ENCODE assay signal across 9 cellular contexts in the genomic region with DNA sequence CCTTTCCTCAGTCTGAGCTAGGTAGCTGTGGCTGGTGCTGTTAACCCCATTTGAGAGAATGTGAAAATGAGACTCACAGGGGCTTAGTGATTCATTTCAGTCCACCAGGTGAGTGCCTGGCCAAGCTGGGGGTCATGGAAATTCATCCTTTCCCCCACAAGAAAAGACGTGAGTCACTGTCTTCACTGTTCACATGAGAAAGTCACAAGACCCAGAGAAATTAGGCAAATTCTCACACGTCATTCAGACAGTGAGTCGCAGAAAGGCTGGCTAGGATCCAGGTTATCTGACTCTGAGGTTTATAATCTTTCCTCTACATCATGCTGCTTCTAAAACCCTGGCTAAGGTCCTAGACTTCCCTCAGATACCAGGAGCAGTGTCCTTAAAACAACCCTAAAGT.
DNase-seq lines count a peak whose midpoint lies in the region; ATAC-seq and TF ChIP-seq lines count a peak whose summit lies in the region.
"Had no signal": no experiment of that assay in that cellular context is flagged by ENCODE, and none has a peak within 500 bp of the region (broad histone marks: within the 10 kb centered on the region; RNA-seq: fewer than 3 reads in every experiment).

No MANE protein-coding gene starts in this region.

- no peak overlapping the region for H3K4me3 Mint-ChIP-seq in type B pancreatic cell
- H3K4me3 Mint-ChIP-seq in stimulated activated memory B cell treated with anti-CD40 and anti-IgM and Interleukin-4, amounts not matched to agents 10 μg/mL and 1 μg/mL and 100 μg/mL, for 72 hours, result no peak overlapping the region
- H3K4me3 Mint-ChIP-seq: naive B cell had no signal

- no peak overlapping the region for H3K27ac Mint-ChIP-seq in type B pancreatic cell
- H3K27ac Mint-ChIP-seq in stimulated activated memory B cell treated with anti-CD40 and anti-IgM and Interleukin-4, amounts not matched to agents 10 μg/mL and 1 μg/mL and 100 μg/mL, for 72 hours, result no peak overlapping the region
- H3K27ac Mint-ChIP-seq: naive B cell had no signal

- TF ChIP-seq CTCF in gastroesophageal sphincter (IDR thresholded peaks at IDR 0.05) (no peak), type B pancreatic cell (conservative IDR thresholded peaks at IDR 0.05) (no peak)

- H3K36me3 Mint-ChIP-seq in type B pancreatic cell, result no peaks in the 10 kb centered on the region
- H3K36me3 Mint-ChIP-seq in stimulated activated memory B cell treated with anti-CD40 and anti-IgM and Interleukin-4, amounts not matched to agents 10 μg/mL and 1 μg/mL and 100 μg/mL, for 72 hours, result no peaks in the 10 kb centered on the region
- H3K36me3 Mint-ChIP-seq: naive B cell had no signal

- peak; percentile 57 for DNase-seq in AG20443 (ENCODE audit: low spot score)
- peak; percentile 70 for DNase-seq in HT1080 (ENCODE audit: low read depth)
- no peak for DNase-seq in type B pancreatic cell (ENCODE audit: extremely low spot score, unreplicated experiment)
- no peak for DNase-seq in activated CD4-positive, alpha-beta T cell treated with anti-CD3 and anti-CD28 coated beads for 4 hours
- no peak for DNase-seq in cerebellum (ENCODE audit: low spot score)
- DNase-seq: naive B cell had no signal

- no peaks in the 10 kb centered on the region for H3K9me3 Mint-ChIP-seq in type B pancreatic cell
- H3K9me3 Mint-ChIP-seq in stimulated activated memory B cell treated with anti-CD40 and anti-IgM and Interleukin-4, amounts not matched to agents 10 μg/mL and 1 μg/mL and 100 μg/mL, for 72 hours, result peaks cover 3% of the 10 kb centered on the region

- H3K4me1 Mint-ChIP-seq in type B pancreatic cell (ENCODE audit: unreplicated experiment), result peaks cover 16% of the 10 kb centered on the region
- H3K4me1 Mint-ChIP-seq in stimulated activated memory B cell treated with anti-CD40 and anti-IgM and Interleukin-4, amounts not matched to agents 10 μg/mL and 1 μg/mL and 100 μg/mL, for 72 hours, result no peaks in the 10 kb centered on the region
- H3K4me1 Mint-ChIP-seq: naive B cell had no signal

- peaks cover 0 to 14% (median 3%) of the 10 kb centered on the region in 3 donors for H3K4me1 ChIP-seq in gastroesophageal sphincter

- no peaks in the 10 kb centered on the region for H3K9me3 ChIP-seq in gastroesophageal sphincter

- TF ChIP-seq POLR2A in gastroesophageal sphincter (IDR thresholded peaks at IDR 0.05), result no peak

- H3K27ac ChIP-seq in gastroesophageal sphincter, result no peak overlapping the region

- WGBS in gastroesophageal sphincter (ENCODE audit: low coverage in 1 of 2), 2 donors, result 9% methylated on average over 3 of the region's 3 CpGs; no CpG with 5 or more reads in 1 of the 2 donors

- no peak overlapping the region for H3K4me3 ChIP-seq in gastroesophageal sphincter

- no peaks in the 10 kb centered on the region for H3K36me3 ChIP-seq in gastroesophageal sphincter

- H3K27me3 Mint-ChIP-seq in type B pancreatic cell, result peaks cover 13% of the 10 kb centered on the region
- peaks cover 5% of the 10 kb centered on the region for H3K27me3 Mint-ChIP-seq in stimulated activated memory B cell treated with anti-CD40 and anti-IgM and Interleukin-4, amounts not matched to agents 10 μg/mL and 1 μg/mL and 100 μg/mL, for 72 hours

- TF ChIP-seq EP300 in gastroesophageal sphincter (IDR thresholded peaks at IDR 0.05), result no peak

- ATAC-seq in GM21367 (IDR thresholded peaks at IDR 0.05; ENCODE audit: unreplicated experiment), result peak; percentile 67
- peak; percentile 24 for ATAC-seq in gastroesophageal sphincter
- ATAC-seq in stimulated activated memory B cell treated with anti-CD40 and anti-IgM and Interleukin-4, amounts not matched to agents 10 μg/mL and 1 μg/mL and 100 μg/mL, for 72 hours, result no peak

- no peaks in the 10 kb centered on the region for H3K27me3 ChIP-seq in gastroesophageal sphincter

Comparison
In these comparisons a context has a peak if more than half of its experiments do, and no peak if none do; other contexts are left out.
1. DNase-seq: peak in AG20443 (single experiment) and HT1080 (single experiment); none in type B pancreatic cell (single experiment), activated CD4-positive, alpha-beta T cell treated with anti-CD3 and anti-CD28 coated beads for 4 hours (0 of 2) and cerebellum (single experiment).